Comparison of ENCODE assay signal across 17 cellular contexts in genomic region chr6:91366781-91367180, GRCh38.
DNase-seq lines count a peak whose midpoint lies in the region; ATAC-seq, FAIRE-seq and TF ChIP-seq lines count a peak whose summit lies in the region.
"Had no signal": no experiment of that assay in that cellular context is flagged by ENCODE, and none has a peak within 500 bp of the region (broad histone marks: within the 10 kb centered on the region; RNA-seq: fewer than 3 reads in every experiment).

No MANE protein-coding gene starts in this region.

- H3F3A ChIP-seq in neural progenitor cell (ENCODE audit: low read depth), result no peaks in the 10 kb centered on the region

- no peak overlapping the region for H3K9ac ChIP-seq in neural progenitor cell

- H3K27ac Mint-ChIP-seq in neural progenitor cell, result no peak overlapping the region
- H3K27ac Mint-ChIP-seq: CD14-positive monocyte; CD8-positive, alpha-beta T cell; GM23338; IgD-negative memory B cell had no signal

- H3K4me1 Mint-ChIP-seq in neural progenitor cell, result no peaks in the 10 kb centered on the region
- H3K4me1 Mint-ChIP-seq: CD14-positive monocyte, GM23338 had no signal

- TF ChIP-seq EP300 in esophagus muscularis mucosa (IDR thresholded peaks at IDR 0.05), result no peak

- ATAC-seq in HG03108 (IDR thresholded peaks at IDR 0.05; ENCODE audit: unreplicated experiment), result no peak
- ATAC-seq: A549; CD8-positive, alpha-beta T cell; GM23338 had no signal

- no peaks in the 10 kb centered on the region for H3K36me3 Mint-ChIP-seq in neural progenitor cell
- H3K36me3 Mint-ChIP-seq: CD14-positive monocyte; CD8-positive, alpha-beta T cell had no signal

- intact Hi-C loops in esophagus muscularis mucosa (cut with DNase I), result no loop called here

- H3K36me3 ChIP-seq in WERI-Rb-1 (no peaks in the 10 kb centered on the region), neural progenitor cell (no peaks in the 10 kb centered on the region), esophagus muscularis mucosa (no peaks in the 10 kb centered on the region)

- TF ChIP-seq POLR2A in esophagus muscularis mucosa (IDR thresholded peaks at IDR 0.05; ENCODE audit: low read depth), result no peak

- DNase-seq in D721Med (ENCODE audit: insufficient read length, low spot score), result peak; percentile 13
- DNase-seq in NCI-H524 (lab: John Stamatoyannopoulos, UW), result peak; percentile 77 to 88
- peak; percentile 86 for DNase-seq in WERI-Rb-1
- peak; percentile 31 for DNase-seq in neural progenitor cell (ENCODE audit: low spot score)
- no peak for DNase-seq in esophagus muscularis mucosa (ENCODE audit: extremely low spot score)
- no peak for DNase-seq in NCI-H510A (lab: John Stamatoyannopoulos, UW)
- DNase-seq: CD8-positive, alpha-beta T cell; COR-L47; DMS79; H7 had no signal

- H3K27me3 ChIP-seq in WERI-Rb-1 (ENCODE audit: insufficient read depth, low read depth, severe bottlenecking) (no peaks in the 10 kb centered on the region), neural progenitor cell (no peaks in the 10 kb centered on the region), esophagus muscularis mucosa (no peaks in the 10 kb centered on the region)

- TF ChIP-seq CTCF in D721Med (IDR thresholded peaks at IDR 0.05; ENCODE audit: insufficient read depth, missing control alignments) (no peak), WERI-Rb-1 (IDR thresholded peaks at IDR 0.05; ENCODE audit: low read depth, low read length) (no peak), neural progenitor cell (IDR thresholded peaks at IDR 0.05) (no peak), esophagus muscularis mucosa (IDR thresholded peaks at IDR 0.05) (no peak)

- no peak overlapping the region for H3K4me2 ChIP-seq in neural progenitor cell
- H3K4me2 ChIP-seq: A549, GM23338 had no signal

- no peak overlapping the region for H3K4me3 Mint-ChIP-seq in neural progenitor cell
- H3K4me3 Mint-ChIP-seq: CD14-positive monocyte; CD8-positive, alpha-beta T cell; GM23338; IgD-negative memory B cell had no signal

- peak; percentile 98 for FAIRE-seq in D721Med (lab: Jason Lieb, UNC)
- FAIRE-seq: A549, G401.6, GM12891 had no signal

- H3K9me3 ChIP-seq in WERI-Rb-1 (ENCODE audit: severe bottlenecking) (peaks cover 3% of the 10 kb centered on the region), neural progenitor cell (ENCODE audit: low read depth) (no peaks in the 10 kb centered on the region), esophagus muscularis mucosa (peaks cover 0 to 9% (median 0%) of the 10 kb centered on the region in 4 donors)
- H3K9me3 ChIP-seq: A549 had no signal

- H3K9me3 Mint-ChIP-seq in neural progenitor cell, result peaks cover 8% of the 10 kb centered on the region

- H3K79me2 ChIP-seq in neural progenitor cell (ENCODE audit: low read depth), result no peaks in the 10 kb centered on the region

- H3K27ac ChIP-seq in WERI-Rb-1 (no peak overlapping the region), neural progenitor cell (no peak overlapping the region), esophagus muscularis mucosa (replicated peaks in 1 of 4) (no peak overlapping the region)
- H3K27ac ChIP-seq: A549 had no signal

- H3K27me3 Mint-ChIP-seq in neural progenitor cell (ENCODE audit: insufficient read depth, low read depth), result no peaks in the 10 kb centered on the region
- H3K27me3 Mint-ChIP-seq: IgD-negative memory B cell had no signal

- no peaks in the 10 kb centered on the region for H3K4me1 ChIP-seq in neural progenitor cell
- H3K4me1 ChIP-seq in esophagus muscularis mucosa, result no peaks in the 10 kb centered on the region
- H3K4me1 ChIP-seq: A549 had no signal

- H2AFZ ChIP-seq in neural progenitor cell (replicated peaks), result no peak overlapping the region
- H2AFZ ChIP-seq: GM23338 had no signal

- no peak overlapping the region for H3K4me3 ChIP-seq in WERI-Rb-1 (ENCODE audit: low read depth, low read length)
- no peak overlapping the region for H3K4me3 ChIP-seq in neural progenitor cell
- H3K4me3 ChIP-seq in esophagus muscularis mucosa, result no peak overlapping the region
- H3K4me3 ChIP-seq: A549, GM23338 had no signal

- 77% methylated on average over 3 of the region's 3 CpGs for WGBS in esophagus muscularis mucosa

- H4K20me1 ChIP-seq in neural progenitor cell (ENCODE audit: low read depth), result no peaks in the 10 kb centered on the region

Comparison
In these comparisons a context has a peak if more than half of its experiments do, and no peak if none do; other contexts are left out.
1. DNase-seq: peak in D721Med (single experiment), NCI-H524 (2 of 2), WERI-Rb-1 (single experiment) and neural progenitor cell (single experiment); none in esophagus muscularis mucosa (single experiment) and NCI-H510A (single experiment).